ENCODE assay signal across 11 cellular contexts in the genomic region with DNA sequence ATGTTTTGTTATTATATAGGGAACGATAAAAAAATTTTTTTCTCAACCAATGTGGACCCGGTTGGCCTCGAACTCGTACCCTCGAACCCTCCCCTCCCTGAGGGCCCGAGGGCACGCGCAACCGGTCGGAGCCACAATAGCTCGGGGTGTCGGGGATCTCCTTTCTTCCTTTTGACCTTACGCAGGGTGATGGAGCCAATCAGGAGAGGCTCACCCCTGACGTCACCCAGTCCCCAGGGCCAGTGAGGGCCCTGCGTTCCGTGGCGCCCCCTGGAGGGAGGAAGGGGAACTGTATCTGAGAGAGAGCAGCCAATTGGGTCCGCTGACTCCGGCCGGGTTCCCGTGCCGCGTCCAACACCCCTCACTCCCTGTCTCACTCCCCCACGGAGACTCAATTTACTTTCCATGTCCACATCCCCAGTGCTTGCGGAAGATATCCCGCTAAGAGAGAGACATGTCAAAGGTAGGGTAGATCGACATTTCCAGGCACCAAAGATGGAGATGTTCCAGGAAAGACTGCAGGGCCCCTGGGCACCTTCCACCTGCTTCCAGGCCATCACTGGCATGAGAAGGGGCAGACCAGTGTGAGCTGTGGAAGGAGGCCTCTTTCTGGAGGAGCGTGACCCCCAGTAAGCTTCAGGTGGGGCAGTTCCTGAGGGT. TPM values are rescaled to one million over a fixed set of nuclear protein-coding genes. Genes with fewer than 3 reads are reported as not detected.
DNase-seq lines count a peak whose midpoint lies in the region; ATAC-seq, FAIRE-seq and TF ChIP-seq lines count a peak whose summit lies in the region.
"Not testable (repeated sequence)": the region's sequence is repeated elsewhere in the genome, so short reads cannot be mapped to it uniquely, and the experiment has no call there.
"Had no signal": no experiment of that assay in that cellular context is flagged by ENCODE, and none has a peak within 500 bp of the region (broad histone marks: within the 10 kb centered on the region; RNA-seq: fewer than 3 reads in every experiment).

A gene (plus strand): TSS at position 249 of the 660 bp plus-strand sequence. CDS start 206 bp downstream, at position 455.

- H3K36me3 ChIP-seq in esophagus squamous epithelium = not testable (repeated sequence)

- peak; percentile 59 to 64 for ATAC-seq in stimulated activated naive B cell treated with anti-CD40 and anti-IgM and Interleukin-4, amounts not matched to agents 10 μg/mL and 1 μg/mL and 100 μg/mL, for 72 hours (replicated peaks)

- 24 to 39% methylated on average over 15 to 21 of the region's 28 CpGs for WGBS in esophagus squamous epithelium, 2 donors

- TF ChIP-seq RAD21 in Ishikawa (IDR thresholded peaks at IDR 0.05; ENCODE audit: low read depth) = peak; percentile 33

- not testable (repeated sequence) for H3K4me3 ChIP-seq in esophagus squamous epithelium

- not testable (repeated sequence) for H3K9me3 Mint-ChIP-seq in activated naive CD4-positive, alpha-beta T cell treated with anti-CD3 and anti-CD28 coated beads for 36 hours; neural crest cell; stimulated activated naive B cell treated with anti-CD40 and anti-IgM and Interleukin-4, amounts not matched to agents 10 μg/mL and 1 μg/mL and 100 μg/mL, for 72 hours

- not testable (repeated sequence) for H3K27me3 ChIP-seq in esophagus squamous epithelium

- peak within 1 kb of the TSS; percentile 17 for H3K27ac Mint-ChIP-seq in activated naive CD4-positive, alpha-beta T cell treated with anti-CD3 and anti-CD28 coated beads for 36 hours
- not testable (repeated sequence) for H3K27ac Mint-ChIP-seq in neural crest cell (ENCODE audit: unreplicated experiment)
- H3K27ac Mint-ChIP-seq in stimulated activated naive B cell treated with anti-CD40 and anti-IgM and Interleukin-4, amounts not matched to agents 10 μg/mL and 1 μg/mL and 100 μg/mL, for 72 hours = peak within 1 kb of the TSS; percentile 86

- intact Hi-C loops in activated naive CD4-positive, alpha-beta T cell treated with anti-CD3 and anti-CD28 coated beads for 36 hours (cut with micrococcal nuclease) = loop anchor here (1.0 kb wide), 1 partner anchor 38 kb away; a partner anchor contains a TSS
- intact Hi-C loops in esophagus squamous epithelium (cut with DNase I) = not testable (repeated sequence)

- not testable (repeated sequence) for H3K36me3 Mint-ChIP-seq in activated naive CD4-positive, alpha-beta T cell treated with anti-CD3 and anti-CD28 coated beads for 36 hours (ENCODE audit: low read depth); neural crest cell (ENCODE audit: low read depth); stimulated activated naive B cell treated with anti-CD40 and anti-IgM and Interleukin-4, amounts not matched to agents 10 μg/mL and 1 μg/mL and 100 μg/mL, for 72 hours

- not testable (repeated sequence) for TF ChIP-seq POLR2A in esophagus squamous epithelium (IDR thresholded peaks at IDR 0.05)

- TF ChIP-seq EP300 in Ishikawa (IDR thresholded peaks at IDR 0.05; ENCODE audit: borderline replicate concordance) = not testable (repeated sequence)

- H3K9me3 ChIP-seq in esophagus squamous epithelium = not testable (repeated sequence)

- TF ChIP-seq CTCF in D721Med (IDR thresholded peaks at IDR 0.05; ENCODE audit: insufficient read depth, missing control alignments) (peak; percentile 5), esophagus squamous epithelium (IDR thresholded peaks at IDR 0.05) (peak in 4 of 6 experiments; percentile 10 to 56 (median 25)), neural crest cell (conservative IDR thresholded peaks at IDR 0.05) (peak; percentile 54)

- not testable (repeated sequence) for H3K4me1 ChIP-seq in esophagus squamous epithelium

- DNase-seq in D721Med (ENCODE audit: insufficient read length, low spot score); esophagus squamous epithelium (lab: John Stamatoyannopoulos, UW); neural crest cell (ENCODE audit: low read depth, low spot score): not testable (repeated sequence)
- DNase-seq in NCI-H82 treated with DMSO at 0.1 percent for 48 hours (lab: John Stamatoyannopoulos, UW; ENCODE audit: unreplicated experiment) = peak; percentile 66
- DNase-seq in activated CD4-positive, alpha-beta T cell treated with anti-CD3 and anti-CD28 coated beads for 24 hours (ENCODE audit: low read depth in 2 of 2) = peak; percentile 58 to 73
- peak; percentile 81 for DNase-seq in activated naive CD4-positive, alpha-beta T cell treated with anti-CD3 and anti-CD28 coated beads for 36 hours
- peak; percentile 54 for DNase-seq in stimulated activated naive B cell treated with anti-CD40 and anti-IgM and Interleukin-4, amounts not matched to agents 10 μg/mL and 1 μg/mL and 100 μg/mL, for 72 hours

- not testable (repeated sequence) for H3K4me1 Mint-ChIP-seq in activated naive CD4-positive, alpha-beta T cell treated with anti-CD3 and anti-CD28 coated beads for 36 hours (ENCODE audit: low read depth); neural crest cell; stimulated activated naive B cell treated with anti-CD40 and anti-IgM and Interleukin-4, amounts not matched to agents 10 μg/mL and 1 μg/mL and 100 μg/mL, for 72 hours

- peak within 1 kb of the TSS; percentile 7 for H3K4me3 Mint-ChIP-seq in activated naive CD4-positive, alpha-beta T cell treated with anti-CD3 and anti-CD28 coated beads for 36 hours
- H3K4me3 Mint-ChIP-seq in neural crest cell = not testable (repeated sequence)
- peak within 1 kb of the TSS; percentile 25 to 39 for H3K4me3 Mint-ChIP-seq in stimulated activated naive B cell treated with anti-CD40 and anti-IgM and Interleukin-4, amounts not matched to agents 10 μg/mL and 1 μg/mL and 100 μg/mL, for 72 hours

- CTCF ChIA-PET in activated naive CD4-positive, alpha-beta T cell treated with anti-CD3 and anti-CD28 coated beads for 36 hours (lab: Charles Lee) = interaction anchor here (0.6 to 1.2 kb wide), 4 partner anchors 13 to 38 kb away, joined by 3 to 6 read pairs (median 3); a partner anchor contains a TSS

- H3K27ac ChIP-seq in esophagus squamous epithelium = not testable (repeated sequence)

- not testable (repeated sequence) for FAIRE-seq in D721Med (lab: Jason Lieb, UNC)

- H3K27me3 Mint-ChIP-seq in activated naive CD4-positive, alpha-beta T cell treated with anti-CD3 and anti-CD28 coated beads for 36 hours (ENCODE audit: low read depth); neural crest cell (ENCODE audit: low read depth): not testable (repeated sequence)
- H3K27me3 Mint-ChIP-seq in stimulated activated naive B cell treated with anti-CD40 and anti-IgM and Interleukin-4, amounts not matched to agents 10 μg/mL and 1 μg/mL and 100 μg/mL, for 72 hours = peaks cover 17 to 42% of the 10 kb centered on the region in 2 donors

TF ChIP-seq in Ishikawa, 13 proteins besides CTCF, POLR2A, EP300 and RAD21:
- TF ChIP-seq TEAD4 (IDR thresholded peaks at IDR 0.05) (peak; percentile 65), CREB1 (IDR thresholded peaks at IDR 0.05; ENCODE audit: low read depth) (peak; percentile 44; the same call in 1 of the 2 replicates)
- TF ChIP-seq, protein P1, sequence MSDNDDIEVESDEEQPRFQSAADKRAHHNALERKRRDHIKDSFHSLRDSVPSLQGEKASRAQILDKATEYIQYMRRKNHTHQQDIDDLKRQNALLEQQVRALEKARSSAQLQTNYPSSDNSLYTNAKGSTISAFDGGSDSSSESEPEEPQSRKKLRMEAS (IDR thresholded peaks at IDR 0.05) = peak; percentile 65

RNA-seq across cellular contexts. Expression of the gene that starts here (rescaled TPM):
- total RNA-seq in activated naive CD4-positive, alpha-beta T cell treated with anti-CD3 and anti-CD28 coated beads for 36 hours = not detected
- total RNA-seq in esophagus squamous epithelium = not detected
- total RNA-seq in neural crest cell = not detected in 2 replicates
- total RNA-seq: cardiac septum, mucosa of gallbladder, urinary bladder had no signal

Comparison
In these comparisons a context has a peak if more than half of its experiments do, and no peak if none do; other contexts are left out.
1. Peak in DNase-seq in activated naive CD4-positive, alpha-beta T cell treated with anti-CD3 and anti-CD28 coated beads for 36 hours; RNA of the gene not detected or under 1 TPM.